In genomic region chr11:130122141-130122575, GRCh38 we compare ENCODE assay signal across 12 cellular contexts. TPM values are rescaled to one million over a fixed set of nuclear protein-coding genes. Genes with fewer than 3 reads are reported as not detected.
DNase-seq lines count a peak whose midpoint lies in the region; ATAC-seq and TF ChIP-seq lines count a peak whose summit lies in the region.
"Had no signal": no experiment of that assay in that cellular context is flagged by ENCODE, and none has a peak within 500 bp of the region (broad histone marks: within the 10 kb centered on the region; RNA-seq: fewer than 3 reads in every experiment).

No MANE protein-coding gene starts in this region.

- no peak for TF ChIP-seq CTCF in breast epithelium (IDR thresholded peaks at IDR 0.05)
- no peak for TF ChIP-seq CTCF in MCF 10A (IDR thresholded peaks at IDR 0.05; ENCODE audit: unreplicated experiment)
- TF ChIP-seq CTCF in lung (IDR thresholded peaks at IDR 0.05; ENCODE audit: control extremely low read depth, extremely low read depth), result no peak
- no peak for TF ChIP-seq CTCF in type B pancreatic cell (conservative IDR thresholded peaks at IDR 0.05)

- WGBS in lung, 2 donors, result 23 to 50% methylated on average over 7 of the region's 7 CpGs

- peaks cover 4 to 9% of the 10 kb centered on the region in 2 donors for H3K4me1 ChIP-seq in breast epithelium
- peaks cover 2 to 20% of the 10 kb centered on the region in 2 donors for H3K4me1 ChIP-seq in lung (ENCODE audit: control insufficient read depth in 2 of 2, insufficient read depth in 2 of 2, low read length in 2 of 2)

- no peak for TF ChIP-seq POLR2A in breast epithelium (IDR thresholded peaks at IDR 0.05)

- POLR2A ChIA-PET in MCF 10A (lab: Yijun Ruan, JAX), result interaction anchor here (1.1 to 8.4 kb wide), 2 partner anchors 50 to 120 kb away, joined by 3 to 79 read pairs; partner anchors contain the start of gene PRDM10

- no peak overlapping the region for H3K4me3 ChIP-seq in breast epithelium
- H3K4me3 ChIP-seq in lung, result no peak overlapping the region
- H3K4me3 ChIP-seq: GM23338 had no signal

- intact Hi-C loops in breast epithelium (cut with DNase I; ENCODE audit: low total_unique reads), result no loop called here
- intact Hi-C loops in MCF 10A (cut with micrococcal nuclease), result no loop called here

- H3K27me3 ChIP-seq in breast epithelium (no peaks in the 10 kb centered on the region), lung (ENCODE audit: control insufficient read depth, insufficient read depth) (no peaks in the 10 kb centered on the region)

- H3K9me3 Mint-ChIP-seq in MCF 10A (ENCODE audit: unreplicated experiment) (no peaks in the 10 kb centered on the region), type B pancreatic cell (no peaks in the 10 kb centered on the region)
- no peaks in the 10 kb centered on the region for H3K9me3 Mint-ChIP-seq in activated naive CD4-positive, alpha-beta T cell treated with anti-CD3 and anti-CD28 coated beads, Interleukin-2, amount 10 ng/mL, durations not matched to agents 7 days and 5 days
- H3K9me3 Mint-ChIP-seq: GM23338 had no signal

- CTCF ChIA-PET in MCF 10A (lab: Yijun Ruan, JAX), result interaction anchor here (1.2 kb wide), 1 partner anchor 10 kb away, joined by 3 read pairs; no protein-coding TSS in a partner anchor
- CTCF ChIA-PET in activated naive CD4-positive, alpha-beta T cell treated with anti-CD3 and anti-CD28 coated beads, Interleukin-2, amount 10 ng/mL, durations not matched to agents 7 days and 5 days (lab: Charles Lee), result interaction anchor here (0.6 to 1.9 kb wide), 4 partner anchors 10 to 166 kb away, joined by 3 to 12 read pairs (median 4); no protein-coding TSS in a partner anchor

- H3K4me3 Mint-ChIP-seq in MCF 10A (ENCODE audit: unreplicated experiment) (no peak overlapping the region), type B pancreatic cell (no peak overlapping the region)
- no peak overlapping the region for H3K4me3 Mint-ChIP-seq in activated naive CD4-positive, alpha-beta T cell treated with anti-CD3 and anti-CD28 coated beads, Interleukin-2, amount 10 ng/mL, durations not matched to agents 7 days and 5 days
- H3K4me3 Mint-ChIP-seq: GM23338 had no signal

- H3K36me3 Mint-ChIP-seq in MCF 10A (ENCODE audit: insufficient read depth, unreplicated experiment) (peaks cover 52% of the 10 kb centered on the region), type B pancreatic cell (peaks cover 47% of the 10 kb centered on the region)
- H3K36me3 Mint-ChIP-seq in activated naive CD4-positive, alpha-beta T cell treated with anti-CD3 and anti-CD28 coated beads, Interleukin-2, amount 10 ng/mL, durations not matched to agents 7 days and 5 days, result peaks cover 13% of the 10 kb centered on the region

- no peak for ATAC-seq in lung (ENCODE audit: insufficient read depth, low FRiP score)
- ATAC-seq: GM23338 had no signal

- no TSS peak for BruUV-seq in MCF 10A (replicated peaks; lab: Mats Ljungman, UMichigan)

- H3K36me3 ChIP-seq in breast epithelium (no peaks in the 10 kb centered on the region), lung (ENCODE audit: control insufficient read depth in 2 of 2, insufficient read depth in 2 of 2, low read length in 2 of 2) (peaks cover 16 to 20% of the 10 kb centered on the region in 2 donors)

- H3K27ac ChIP-seq in breast epithelium (peak overlapping the region; percentile 65 to 78), lung (ENCODE audit: low read depth in 1 of 2, low read length in 1 of 2) (peak overlapping the region; percentile 20 to 47)

- DNase-seq in breast epithelium (ENCODE audit: low spot score in 2 of 2) (no peak), MCF 10A (ENCODE audit: unreplicated experiment) (no peak), lung (ENCODE audit: low spot score) (no peak), type B pancreatic cell (ENCODE audit: extremely low spot score, unreplicated experiment) (no peak), MV-4-11 (lab: John Stamatoyannopoulos, UW) (no peak), DMS114 treated with DMSO at 0.1 percent for 48 hours (lab: John Stamatoyannopoulos, UW; ENCODE audit: unreplicated experiment) (no peak), RPMI8226 (no peak)
- DNase-seq in activated naive CD4-positive, alpha-beta T cell treated with anti-CD3 and anti-CD28 coated beads, Interleukin-2, amount 10 ng/mL, durations not matched to agents 7 days and 5 days, result peak; percentile 47
- DNase-seq: SHP77 treated with DMSO at 0.1 percent for 48 hours had no signal

- H3K27me3 Mint-ChIP-seq in MCF 10A (ENCODE audit: insufficient read depth, unreplicated experiment) (no peaks in the 10 kb centered on the region), type B pancreatic cell (no peaks in the 10 kb centered on the region)
- peaks cover 34% of the 10 kb centered on the region for H3K27me3 Mint-ChIP-seq in activated naive CD4-positive, alpha-beta T cell treated with anti-CD3 and anti-CD28 coated beads, Interleukin-2, amount 10 ng/mL, durations not matched to agents 7 days and 5 days
- H3K27me3 Mint-ChIP-seq: progenitor cell of endocrine pancreas had no signal

- no peak overlapping the region for H3K27ac Mint-ChIP-seq in MCF 10A (ENCODE audit: low read depth, unreplicated experiment)
- no peak overlapping the region for H3K27ac Mint-ChIP-seq in activated naive CD4-positive, alpha-beta T cell treated with anti-CD3 and anti-CD28 coated beads, Interleukin-2, amount 10 ng/mL, durations not matched to agents 7 days and 5 days
- peak overlapping the region; percentile 23 for H3K27ac Mint-ChIP-seq in type B pancreatic cell
- H3K27ac Mint-ChIP-seq: GM23338, progenitor cell of endocrine pancreas had no signal

- peaks cover 28% of the 10 kb centered on the region for H3K4me1 Mint-ChIP-seq in MCF 10A (ENCODE audit: insufficient read depth, unreplicated experiment)
- peaks cover 43% of the 10 kb centered on the region for H3K4me1 Mint-ChIP-seq in activated naive CD4-positive, alpha-beta T cell treated with anti-CD3 and anti-CD28 coated beads, Interleukin-2, amount 10 ng/mL, durations not matched to agents 7 days and 5 days
- H3K4me1 Mint-ChIP-seq in type B pancreatic cell (ENCODE audit: unreplicated experiment), result peaks cover 10% of the 10 kb centered on the region

- H3K9me3 ChIP-seq in breast epithelium (no peaks in the 10 kb centered on the region), lung (ENCODE audit: control insufficient read depth in 2 of 2, insufficient read depth in 1 of 2, low read length in 1 of 2) (no peaks in the 10 kb centered on the region)

RNA-seq across cellular contexts. Expression of gene ST14, which starts 37.4 kb away (rescaled TPM):
- total RNA-seq in breast epithelium (10 to 100 TPM in 2 of 3 donors, 1 to 10 TPM in 1; 9.9 to 89.0 (median 48.5) TPM), MCF 10A (2022) (24.8 and 27.2 TPM in 2 replicates), lung (10 to 100 TPM; 24.3 to 81.1 TPM), type B pancreatic cell (ENCODE audit: low replicate concordance) (71.7 and 170 TPM in 2 replicates)
- 10 to 100 TPM; 37.7 to 70.5 TPM for polyA plus RNA-seq in lung
- total RNA-seq: LHCN-M2 had no signal

RNA-seq across cellular contexts. Expression of gene APLP2, which starts 52.5 kb away (rescaled TPM):
- total RNA-seq in breast epithelium (100 to 1,000 TPM; 305 to 560 (median 418) TPM), MCF 10A (2022) (317 and 368 TPM in 2 replicates), lung (100 to 1,000 TPM; 527 to 532 TPM), type B pancreatic cell (ENCODE audit: low replicate concordance) (207 and 254 TPM in 2 replicates)
- polyA plus RNA-seq in lung, result 100 to 1,000 TPM; 235 to 521 TPM
